Comparison of ENCODE assay signal across 22 cellular contexts in the genomic region with DNA sequence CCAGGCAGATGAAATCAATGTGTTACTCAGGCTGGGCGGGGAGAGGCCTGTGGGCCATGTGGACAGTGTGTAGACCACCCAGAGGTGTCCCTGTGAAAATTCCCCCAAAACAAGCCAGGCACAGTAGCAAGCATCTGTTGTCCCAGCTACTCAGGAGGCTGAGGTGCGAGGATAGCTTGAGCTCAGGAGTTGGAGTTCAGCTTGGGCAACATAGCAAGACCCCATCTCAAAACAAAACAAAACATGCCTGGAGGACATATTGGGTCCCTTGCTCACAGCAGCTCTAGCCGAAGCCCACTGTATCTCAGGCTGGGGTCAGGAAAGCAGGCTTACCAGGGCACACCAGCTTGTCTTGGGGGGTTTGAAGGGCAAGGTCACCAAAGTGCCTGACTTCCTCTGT. TPM values are rescaled to one million over a fixed set of nuclear protein-coding genes. Genes with fewer than 3 reads are reported as not detected.
A peak's percentile ranks its signal among the peaks of the same experiment; 100 is the strongest.
DNase-seq lines count a peak whose midpoint lies in the region; ATAC-seq, FAIRE-seq and TF ChIP-seq lines count a peak whose summit lies in the region.
"Had no signal": no experiment of that assay in that cellular context is flagged by ENCODE, and none has a peak within 500 bp of the region (broad histone marks: within the 10 kb centered on the region; RNA-seq: fewer than 3 reads in every experiment).

No MANE protein-coding gene starts in this region.

- no peak for TF ChIP-seq CTCF in Loucy (conservative IDR thresholded peaks at IDR 0.05; ENCODE audit: low read length)
- TF ChIP-seq CTCF in kidney (IDR thresholded peaks at IDR 0.05; ENCODE audit: borderline replicate concordance, extremely low read depth, insufficient read depth): no peak
- TF ChIP-seq CTCF in lower lobe of right lung (IDR thresholded peaks at IDR 0.05): no peak

- peaks cover 18% of the 10 kb centered on the region for H3K4me1 Mint-ChIP-seq in activated T-cell treated with anti-CD3 and anti-CD28 coated beads, Interleukin-2, amount 50 U/mL, for 72 hours (ENCODE audit: low read depth)
- peaks cover 15 to 16% of the 10 kb centered on the region in 2 donors for H3K4me1 Mint-ChIP-seq in stimulated activated naive B cell treated with anti-CD40 and anti-IgM and Interleukin-4, amounts not matched to agents 10 μg/mL and 1 μg/mL and 100 μg/mL, for 72 hours

- no peak overlapping the region for H3K27ac ChIP-seq in kidney (ENCODE audit: low read depth in 2 of 2, low read length in 2 of 2)
- H3K27ac ChIP-seq in lower lobe of right lung: no peak overlapping the region
- H3K27ac ChIP-seq: C4-2B, heart left ventricle, left ventricle myocardium inferior, right atrium auricular region had no signal

- peak overlapping the region; percentile 13 to 55 for H3K4me3 Mint-ChIP-seq in activated T-cell treated with anti-CD3 and anti-CD28 coated beads, Interleukin-2, amount 50 U/mL, for 72 hours
- H3K4me3 Mint-ChIP-seq in stimulated activated naive B cell treated with anti-CD40 and anti-IgM and Interleukin-4, amounts not matched to agents 10 μg/mL and 1 μg/mL and 100 μg/mL, for 72 hours: peak overlapping the region; percentile 11 to 62

- no peaks in the 10 kb centered on the region for H3K9me2 ChIP-seq in Loucy (replicated peaks; ENCODE audit: low read depth, low read length)

- H3K79me2 ChIP-seq in Loucy (ENCODE audit: insufficient read depth, low read length): peaks cover 50% of the 10 kb centered on the region

- H3K4me1 ChIP-seq in Loucy (ENCODE audit: insufficient read depth, low read length, poor library complexity, severe bottlenecking) (peaks cover 10% of the 10 kb centered on the region), kidney (ENCODE audit: control insufficient read depth in 1 of 2, insufficient read depth in 1 of 2, low read depth in 1 of 2, low read length in 2 of 2) (peaks cover 7 to 13% of the 10 kb centered on the region in 2 donors), lower lobe of right lung (peaks cover 20% of the 10 kb centered on the region)

- H4K20me1 ChIP-seq in Loucy (ENCODE audit: insufficient read depth, low read length, poor library complexity, severe bottlenecking): peaks cover 9% of the 10 kb centered on the region

- no peaks in the 10 kb centered on the region for H3K27me3 Mint-ChIP-seq in activated T-cell treated with anti-CD3 and anti-CD28 coated beads, Interleukin-2, amount 50 U/mL, for 72 hours (ENCODE audit: low read depth)
- H3K27me3 Mint-ChIP-seq in stimulated activated naive B cell treated with anti-CD40 and anti-IgM and Interleukin-4, amounts not matched to agents 10 μg/mL and 1 μg/mL and 100 μg/mL, for 72 hours: no peaks in the 10 kb centered on the region

- no peak overlapping the region for H3K27ac Mint-ChIP-seq in activated T-cell treated with anti-CD3 and anti-CD28 coated beads, Interleukin-2, amount 50 U/mL, for 72 hours
- no peak overlapping the region for H3K27ac Mint-ChIP-seq in stimulated activated naive B cell treated with anti-CD40 and anti-IgM and Interleukin-4, amounts not matched to agents 10 μg/mL and 1 μg/mL and 100 μg/mL, for 72 hours

- H3F3A ChIP-seq in Loucy (ENCODE audit: low read depth): no peaks in the 10 kb centered on the region

- H3K9me3 Mint-ChIP-seq in activated T-cell treated with anti-CD3 and anti-CD28 coated beads, Interleukin-2, amount 50 U/mL, for 72 hours: no peaks in the 10 kb centered on the region
- no peaks in the 10 kb centered on the region for H3K9me3 Mint-ChIP-seq in stimulated activated naive B cell treated with anti-CD40 and anti-IgM and Interleukin-4, amounts not matched to agents 10 μg/mL and 1 μg/mL and 100 μg/mL, for 72 hours

- FAIRE-seq in kidney (lab: Jason Lieb, UNC): no peak
- FAIRE-seq: urothelium cell line had no signal

- H3K9ac ChIP-seq in Loucy (ENCODE audit: low read depth, low read length, poor library complexity, severe bottlenecking) (peak overlapping the region; percentile 5), kidney (ENCODE audit: low read length in 2 of 2) (no peak overlapping the region)

- H3K36me3 Mint-ChIP-seq in activated T-cell treated with anti-CD3 and anti-CD28 coated beads, Interleukin-2, amount 50 U/mL, for 72 hours (ENCODE audit: insufficient read depth in 2 of 2): peaks cover 5 to 8% of the 10 kb centered on the region in 2 donors
- peaks cover 10 to 11% of the 10 kb centered on the region in 2 donors for H3K36me3 Mint-ChIP-seq in stimulated activated naive B cell treated with anti-CD40 and anti-IgM and Interleukin-4, amounts not matched to agents 10 μg/mL and 1 μg/mL and 100 μg/mL, for 72 hours

- H3K9me3 ChIP-seq in Loucy (ENCODE audit: insufficient read depth, low read depth, low read length) (no peaks in the 10 kb centered on the region), kidney (ENCODE audit: control insufficient read depth in 1 of 2, low read length in 2 of 2) (no peaks in the 10 kb centered on the region), lower lobe of right lung (no peaks in the 10 kb centered on the region)
- H3K9me3 ChIP-seq: heart left ventricle, left ventricle myocardium inferior, mucosa of descending colon, right atrium auricular region had no signal

- no peak for DNase-seq in activated T-cell treated with anti-CD3 and anti-CD28 coated beads, Interleukin-2, amount 50 U/mL, for 72 hours
- DNase-seq in activated T-cell treated with anti-CD3 and anti-CD28 coated beads for 4 hours (no peak), kidney (peak; percentile 40), lower lobe of right lung (no peak), NCI-H2196 treated with DMSO at 0.1 percent for 48 hours (lab: John Stamatoyannopoulos, UW; ENCODE audit: unreplicated experiment) (no peak)
- DNase-seq in stimulated activated naive B cell treated with anti-CD40 and anti-IgM and Interleukin-4, amounts not matched to agents 10 μg/mL and 1 μg/mL and 100 μg/mL, for 72 hours: no peak
- DNase-seq in stimulated activated CD4-positive, alpha-beta T cell treated with anti-CD3 and anti-CD28 coated beads, Interleukin-4, amount 100 ng/mL, for 1 hour: no peak
- DNase-seq: activated CD4-positive, alpha-beta T cell treated with anti-CD3 and anti-CD28 coated beads, Interleukin-2, amount 50 U/mL, for 4 hours; activated T-cell treated with anti-CD3 and anti-CD28 coated beads, Interleukin-2, amount 50 U/mL, for 48 hours; caudate nucleus; GDM1; heart left ventricle; left ventricle myocardium inferior; mucosa of descending colon; NCI-H1417; NCI-H526 treated with DMSO at 0.1 percent for 48 hours; stimulated activated CD4-positive, alpha-beta T cell treated with anti-CD3 and anti-CD28 coated beads, Interleukin-12 subunit alpha, Interleukin-12 subunit beta, amount 100 ng/mL, for 4 hours; SW 1271 had no signal

- H2AFZ ChIP-seq in Loucy (ENCODE audit: low read length): no peak overlapping the region

- H3K27me3 ChIP-seq in Loucy (ENCODE audit: insufficient read depth, low read length, poor library complexity, severe bottlenecking): peaks cover 11% of the 10 kb centered on the region
- H3K27me3 ChIP-seq in lower lobe of right lung (ENCODE audit: low read depth): no peaks in the 10 kb centered on the region
- H3K27me3 ChIP-seq: heart left ventricle, right atrium auricular region had no signal

- no peak overlapping the region for H3K4me3 ChIP-seq in Loucy (ENCODE audit: low read length, poor library complexity, severe bottlenecking)
- H3K4me3 ChIP-seq in kidney (ENCODE audit: low read length in 2 of 2): no peak overlapping the region
- no peak overlapping the region for H3K4me3 ChIP-seq in lower lobe of right lung
- H3K4me3 ChIP-seq: heart left ventricle, left ventricle myocardium inferior, mucosa of descending colon, right atrium auricular region had no signal

- peak overlapping the region; percentile 16 for H3K4me2 ChIP-seq in Loucy (ENCODE audit: low read depth, low read length, poor library complexity, severe bottlenecking)

- intact Hi-C loops in kidney (cut with DNase I) (no loop called here), lower lobe of right lung (cut with DNase I) (no loop called here)

- ATAC-seq in activated T-cell treated with anti-CD3 and anti-CD28 coated beads, Interleukin-2, amount 50 U/mL, for 72 hours (replicated peaks in 1 of 2): no peak
- ATAC-seq in stimulated activated naive B cell treated with anti-CD40 and anti-IgM and Interleukin-4, amounts not matched to agents 10 μg/mL and 1 μg/mL and 100 μg/mL, for 72 hours (replicated peaks): no peak
- no peak for ATAC-seq in lower lobe of right lung
- ATAC-seq: heart left ventricle, mucosa of descending colon had no signal

- H3K36me3 ChIP-seq in Loucy (ENCODE audit: insufficient read depth, low read length) (peaks cover 5% of the 10 kb centered on the region), kidney (ENCODE audit: control insufficient read depth in 1 of 2, insufficient read depth in 2 of 2, low read length in 2 of 2) (no peaks in the 10 kb centered on the region), lower lobe of right lung (no peaks in the 10 kb centered on the region)
- H3K36me3 ChIP-seq: left ventricle myocardium inferior, right atrium auricular region had no signal

RNA-seq across cellular contexts. Expression of a gene that starts 4.3 kb away (rescaled TPM):
- total RNA-seq in activated T-cell treated with anti-CD3 and anti-CD28 coated beads, Interleukin-2, amount 50 U/mL, for 72 hours: 1,000 to 10,000 TPM; 1,057 to 1,154 TPM
- 1,173 TPM for total RNA-seq in kidney
- polyA plus RNA-seq in kidney (ENCODE audit: insufficient read depth, low read depth, low replicate concordance): 825 TPM
- total RNA-seq in lower lobe of right lung: 729 TPM
